ENCODE assay signal across 1 cellular context in the genomic region with DNA sequence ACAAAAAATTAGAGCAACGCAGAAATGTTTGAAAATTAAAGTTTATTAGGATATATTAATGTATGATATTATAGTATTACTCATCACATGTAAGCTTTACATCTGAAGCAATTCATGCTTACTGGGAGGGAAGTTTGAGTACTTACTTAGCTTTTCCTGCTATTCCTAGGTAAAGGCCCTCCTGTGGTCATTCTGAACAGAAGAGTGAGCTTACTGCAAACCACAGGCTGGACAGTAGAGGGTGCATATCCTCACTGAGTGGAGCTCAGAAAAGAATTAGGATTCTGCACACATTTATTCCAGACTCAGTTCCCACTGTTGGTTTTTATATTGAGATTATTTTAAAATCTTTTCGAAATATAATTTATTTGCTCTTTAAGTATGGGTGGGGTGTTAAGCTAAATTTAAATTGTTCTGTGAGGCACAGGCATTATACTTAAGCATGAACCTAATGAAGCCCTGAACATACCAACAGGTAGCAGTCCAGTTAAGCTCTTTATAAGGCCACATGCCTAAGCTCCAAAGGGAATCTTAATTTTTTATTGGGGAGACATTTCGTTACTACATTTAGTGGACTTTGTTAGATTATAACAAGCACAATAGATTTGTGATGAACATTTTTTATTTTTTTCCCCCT.
TF ChIP-seq lines count a peak whose summit lies in the region.

No MANE protein-coding gene starts in this region.

TF ChIP-seq in HEK293T, 16 proteins besides CTCF, POLR2A, EP300 and RAD21:
- TF ChIP-seq ARNT (IDR thresholded peaks at IDR 0.05) (no peak), SP1 (IDR thresholded peaks at IDR 0.05) (no peak), TARDBP (IDR thresholded peaks at IDR 0.05) (no peak), FOXK2 (IDR thresholded peaks at IDR 0.05) (no peak), NFRKB (IDR thresholded peaks at IDR 0.05) (no peak), L3MBTL2 (conservative IDR thresholded peaks at IDR 0.05) (no peak), BHLHE40 (IDR thresholded peaks at IDR 0.05; ENCODE audit: borderline replicate concordance) (no peak), SUZ12 (IDR thresholded peaks at IDR 0.05) (no peak), FOXM1 (IDR thresholded peaks at IDR 0.05; ENCODE audit: borderline replicate concordance) (no peak), CTBP1 (IDR thresholded peaks at IDR 0.05; ENCODE audit: borderline replicate concordance) (no peak), LEF1 (IDR thresholded peaks at IDR 0.05; ENCODE audit: borderline replicate concordance) (no peak), ZNF384 (IDR thresholded peaks at IDR 0.05) (no peak)
